Comparison of ENCODE assay signal across 24 cellular contexts in genomic region chr5:38752622-38753021, GRCh38.
"Had no signal": no experiment of that assay in that cellular context is flagged by ENCODE, and none has a peak within 500 bp of the region (broad histone marks: within the 10 kb centered on the region; RNA-seq: fewer than 3 reads in every experiment).

No MANE protein-coding gene starts in this region.

- ATAC-seq: activated CD8-positive, alpha-beta T cell treated with anti-CD3 and anti-CD28 coated beads, Interleukin-2, amount 10 ng/mL, durations not matched to agents 7 days and 5 days; Right ventricle myocardium inferior; WTC11 had no signal

- H3K27me3 Mint-ChIP-seq: brain had no signal

- H3K9me3 Mint-ChIP-seq: activated naive CD4-positive, alpha-beta T cell treated with anti-CD3 and anti-CD28 coated beads, Interleukin-2, amount 50 U/mL, for 24 hours; central memory CD8-positive, alpha-beta T cell; T-helper 1 cell treated with Interleukin-12 subunit alpha and Interleukin-12 subunit beta and Interleukin-4 antibody, amounts not matched to agents 30 μg/mL and 1 μg/mL, for 36 hours; WTC11 had no signal

- H3K36me3 Mint-ChIP-seq: activated naive CD4-positive, alpha-beta T cell treated with anti-CD3 and anti-CD28 coated beads, Interleukin-2, amount 50 U/mL, for 24 hours; brain; WTC11 had no signal

- DNase-seq: activated CD4-positive, alpha-beta T cell treated with anti-CD3 and anti-CD28 coated beads for 48 hours; activated CD4-positive, alpha-beta T cell treated with anti-CD3 and anti-CD28 coated beads, Interleukin-2, amount 50 U/mL, for 4 hours; activated CD4-positive, CD25-positive, alpha-beta regulatory T cell treated with anti-CD3 and anti-CD28 coated beads, Interleukin-2, amount 50 U/mL, for 72 hours; activated CD8-positive, alpha-beta memory T cell treated with anti-CD3 and anti-CD28 coated beads, Interleukin-2, amount 50 U/mL, for 48 hours; activated CD8-positive, alpha-beta T cell treated with anti-CD3 and anti-CD28 coated beads, Interleukin-2, amount 10 ng/mL, durations not matched to agents 7 days and 5 days; activated T-cell treated with anti-CD3 and anti-CD28 coated beads, Interleukin-2, amount 50 U/mL, for 1 hour; amniotic stem cell; KG1; NCI-H1092 treated with DMSO at 0.1 percent for 48 hours; NCI-H1417 treated with DMSO at 0.1 percent for 48 hours; NCI-H1694; NCI-H2029; NCI-H2107; NCI-H345; NCI-H510A; NCI-H526 treated with DMSO at 0.1 percent for 48 hours; NCI-H82; RPMI8226 had no signal

- H3K27ac Mint-ChIP-seq: activated CD8-positive, alpha-beta T cell treated with anti-CD3 and anti-CD28 coated beads, Interleukin-2, amount 10 ng/mL, durations not matched to agents 7 days and 5 days; activated naive CD4-positive, alpha-beta T cell treated with anti-CD3 and anti-CD28 coated beads, Interleukin-2, amount 50 U/mL, for 24 hours; T-helper 1 cell treated with Interleukin-12 subunit alpha and Interleukin-12 subunit beta and Interleukin-4 antibody, amounts not matched to agents 30 μg/mL and 1 μg/mL, for 36 hours; WTC11 had no signal

- H3K4me3 Mint-ChIP-seq: activated CD8-positive, alpha-beta T cell treated with anti-CD3 and anti-CD28 coated beads, Interleukin-2, amount 10 ng/mL, durations not matched to agents 7 days and 5 days; activated naive CD4-positive, alpha-beta T cell treated with anti-CD3 and anti-CD28 coated beads, Interleukin-2, amount 50 U/mL, for 24 hours; brain; central memory CD8-positive, alpha-beta T cell; T-helper 1 cell treated with Interleukin-12 subunit alpha and Interleukin-12 subunit beta and Interleukin-4 antibody, amounts not matched to agents 30 μg/mL and 1 μg/mL, for 36 hours; WTC11 had no signal

- H3K4me1 Mint-ChIP-seq: activated naive CD4-positive, alpha-beta T cell treated with anti-CD3 and anti-CD28 coated beads, Interleukin-2, amount 50 U/mL, for 24 hours; central memory CD8-positive, alpha-beta T cell; WTC11 had no signal
